Comparison of ENCODE assay signal across 8 cellular contexts in genomic region chr19:5031231-5032100, GRCh38.
A peak's percentile ranks its signal among the peaks of the same experiment; 100 is the strongest.
DNase-seq lines count a peak whose midpoint lies in the region; ATAC-seq, FAIRE-seq and TF ChIP-seq lines count a peak whose summit lies in the region.

No MANE protein-coding gene starts in this region.

- CTCF ChIA-PET in Panc1 (lab: Charles Lee), result interaction anchor here (0.6 to 1.6 kb wide), 6 partner anchors 24 to 120 kb away, joined by 3 to 6 read pairs (median 4); no protein-coding TSS in a partner anchor

- POLR2A ChIA-PET in Panc1 (lab: Charles Lee), result interaction anchor here (0.6 kb wide), 1 partner anchor 38 kb away, joined by 5 read pairs; no protein-coding TSS in a partner anchor

- H3K4me3 Mint-ChIP-seq in activated T-cell treated with anti-CD3 and anti-CD28 coated beads, Interleukin-2, amount 50 U/mL, for 4 hours, result no peak overlapping the region
- no peak overlapping the region for H3K4me3 Mint-ChIP-seq in nephron
- no peak overlapping the region for H3K4me3 Mint-ChIP-seq in stimulated activated naive B cell treated with anti-CD40 and anti-IgM and Interleukin-4, amounts not matched to agents 10 μg/mL and 1 μg/mL and 100 μg/mL, for 72 hours

- FAIRE-seq in HTR-8/SVneo (lab: Jason Lieb, UNC), result no peak

- H3K9me3 Mint-ChIP-seq in activated T-cell treated with anti-CD3 and anti-CD28 coated beads, Interleukin-2, amount 50 U/mL, for 4 hours, result no peaks in the 10 kb centered on the region
- H3K9me3 Mint-ChIP-seq in nephron, result no peaks in the 10 kb centered on the region
- H3K9me3 Mint-ChIP-seq in stimulated activated naive B cell treated with anti-CD40 and anti-IgM and Interleukin-4, amounts not matched to agents 10 μg/mL and 1 μg/mL and 100 μg/mL, for 72 hours, result no peaks in the 10 kb centered on the region

- ATAC-seq in Panc1 (peak; percentile 92), HG03520 (IDR thresholded peaks at IDR 0.05; ENCODE audit: unreplicated experiment) (no peak)
- ATAC-seq in activated T-cell treated with anti-CD3 and anti-CD28 coated beads, Interleukin-2, amount 50 U/mL, for 4 hours, result peak; percentile 90 to 92
- peak; percentile 92 to 93 for ATAC-seq in stimulated activated naive B cell treated with anti-CD40 and anti-IgM and Interleukin-4, amounts not matched to agents 10 μg/mL and 1 μg/mL and 100 μg/mL, for 72 hours (replicated peaks)

- H3K27me3 Mint-ChIP-seq in activated T-cell treated with anti-CD3 and anti-CD28 coated beads, Interleukin-2, amount 50 U/mL, for 4 hours (ENCODE audit: low read depth), result no peaks in the 10 kb centered on the region
- H3K27me3 Mint-ChIP-seq in nephron (ENCODE audit: low read depth), result no peaks in the 10 kb centered on the region
- H3K27me3 Mint-ChIP-seq in stimulated activated naive B cell treated with anti-CD40 and anti-IgM and Interleukin-4, amounts not matched to agents 10 μg/mL and 1 μg/mL and 100 μg/mL, for 72 hours, result no peaks in the 10 kb centered on the region

- H3K27ac ChIP-seq in Panc1 (ENCODE audit: low read length), result no peak overlapping the region

- H3K27ac Mint-ChIP-seq in nephron, result no peak overlapping the region
- no peak overlapping the region for H3K27ac Mint-ChIP-seq in stimulated activated naive B cell treated with anti-CD40 and anti-IgM and Interleukin-4, amounts not matched to agents 10 μg/mL and 1 μg/mL and 100 μg/mL, for 72 hours

- DNase-seq in GM12864 (ENCODE audit: low read depth), result peak; percentile 29
- peak; percentile 92 for DNase-seq in HTR-8/SVneo (ENCODE audit: insufficient read length, low spot score)
- DNase-seq in Panc1 (ENCODE audit: low read depth, low spot score), result peak; percentile 50
- peak; percentile 81 for DNase-seq in activated T-cell treated with anti-CD3 and anti-CD28 coated beads, Interleukin-2, amount 50 U/mL, for 4 hours
- DNase-seq in fibroblast of gingiva (ENCODE audit: low read depth), result peak; percentile 51
- peak; percentile 70 for DNase-seq in stimulated activated naive B cell treated with anti-CD40 and anti-IgM and Interleukin-4, amounts not matched to agents 10 μg/mL and 1 μg/mL and 100 μg/mL, for 72 hours

- TF ChIP-seq CTCF in GM12864 (IDR thresholded peaks at IDR 0.05; ENCODE audit: low read depth, low read length, missing control alignments) (peak; percentile 95), Panc1 (IDR thresholded peaks at IDR 0.05) (peak; percentile 88), nephron (IDR thresholded peaks at IDR 0.05; ENCODE audit: unreplicated experiment in 3 of 3) (peak; percentile 91 to 93 (median 93))

- H3K4me1 ChIP-seq in Panc1 (ENCODE audit: control insufficient read depth, insufficient read depth, low read length), result no peaks in the 10 kb centered on the region

- H3K4me1 Mint-ChIP-seq in activated T-cell treated with anti-CD3 and anti-CD28 coated beads, Interleukin-2, amount 50 U/mL, for 4 hours (ENCODE audit: low read depth), result peaks cover 7% of the 10 kb centered on the region
- H3K4me1 Mint-ChIP-seq in nephron, result peaks cover 44% of the 10 kb centered on the region
- H3K4me1 Mint-ChIP-seq in stimulated activated naive B cell treated with anti-CD40 and anti-IgM and Interleukin-4, amounts not matched to agents 10 μg/mL and 1 μg/mL and 100 μg/mL, for 72 hours, result peaks cover 14 to 32% of the 10 kb centered on the region in 2 donors

- H3K36me3 Mint-ChIP-seq in activated T-cell treated with anti-CD3 and anti-CD28 coated beads, Interleukin-2, amount 50 U/mL, for 4 hours (ENCODE audit: insufficient read depth), result peaks cover 8% of the 10 kb centered on the region
- H3K36me3 Mint-ChIP-seq in nephron (ENCODE audit: low read depth), result peaks cover 19% of the 10 kb centered on the region
- H3K36me3 Mint-ChIP-seq in stimulated activated naive B cell treated with anti-CD40 and anti-IgM and Interleukin-4, amounts not matched to agents 10 μg/mL and 1 μg/mL and 100 μg/mL, for 72 hours, result peaks cover 7 to 17% of the 10 kb centered on the region in 2 donors

- intact Hi-C loops in Panc1 (cut with micrococcal nuclease; ENCODE audit: unreplicated experiment), result loop anchor here (5.0 to 10.0 kb wide), 2 partner anchors 57 to 159 kb away; no protein-coding TSS in a partner anchor

- in situ Hi-C loops in Panc1 (cut with HindIII; ENCODE audit: low pct_unique_long_range_greater_than_20kb, low sequenced_read_pairs), result no loop called here

- H3K36me3 ChIP-seq in Panc1 (ENCODE audit: control insufficient read depth, insufficient read depth, low read length), result no peaks in the 10 kb centered on the region

- H3K4me3 ChIP-seq in GM12864 (ENCODE audit: low read depth, low read length), result no peak overlapping the region
- no peak overlapping the region for H3K4me3 ChIP-seq in Panc1 (ENCODE audit: low read depth in 2 of 2, low read length in 2 of 2)

- H3K9me3 ChIP-seq in Panc1 (ENCODE audit: control insufficient read depth, insufficient read depth, low read depth, low read length), result no peaks in the 10 kb centered on the region

- BruUV-seq in Panc1 (replicated peaks; lab: Mats Ljungman, UMichigan), result no TSS peak

- no peaks in the 10 kb centered on the region for H3K27me3 ChIP-seq in Panc1 (ENCODE audit: control insufficient read depth, insufficient read depth, low read length)

Comparison
In these comparisons a context has a peak if more than half of its experiments do, and no peak if none do; other contexts are left out.
1. DNase-seq: peak in every context shown above with its lines; median percentile 92 in HTR-8/SVneo; 81 in activated T-cell treated with anti-CD3 and anti-CD28 coated beads, Interleukin-2, amount 50 U/mL, for 4 hours; 70 in stimulated activated naive B cell treated with anti-CD40 and anti-IgM and Interleukin-4, amounts not matched to agents 10 μg/mL and 1 μg/mL and 100 μg/mL, for 72 hours; 51 in fibroblast of gingiva; 50 in Panc1; 29 in GM12864.